ENCODE assay signal across 11 cellular contexts in genomic region chr16:84312783-84313382, GRCh38. TPM values are rescaled to one million over a fixed set of nuclear protein-coding genes. Genes with fewer than 3 reads are reported as not detected.
DNase-seq lines count a peak whose midpoint lies in the region; ATAC-seq and TF ChIP-seq lines count a peak whose summit lies in the region.
"Had no signal": no experiment of that assay in that cellular context is flagged by ENCODE, and none has a peak within 500 bp of the region (broad histone marks: within the 10 kb centered on the region; RNA-seq: fewer than 3 reads in every experiment).

No MANE protein-coding gene starts in this region.

- H3K4me3 ChIP-seq in HUES48 (ENCODE audit: low read depth, low read length) (peak overlapping the region; percentile 55), iPS DF 6.9 (ENCODE audit: low read length) (peak overlapping the region; percentile 25; the same call in 1 of the 2 replicates), sigmoid colon (peak overlapping the region; percentile 16 to 42 (median 22)), BE2C (ENCODE audit: low read depth, low read length) (no peak overlapping the region)
- H3K4me3 ChIP-seq in naive thymus-derived CD4-positive, alpha-beta T cell (ENCODE audit: low read length) = no peak overlapping the region
- H3K4me3 ChIP-seq: SJSA1 had no signal

- peaks cover 0 to 5% (median 0%) of the 10 kb centered on the region in 7 donors for H3K4me1 Mint-ChIP-seq in naive thymus-derived CD4-positive, alpha-beta T cell
- H3K4me1 Mint-ChIP-seq: activated CD4-positive, alpha-beta T cell treated with anti-CD3 and anti-CD28 coated beads, Interleukin-2, amount 10 ng/mL, durations not matched to agents 7 days and 5 days had no signal

- H3K27ac Mint-ChIP-seq in naive thymus-derived CD4-positive, alpha-beta T cell = no peak overlapping the region
- H3K27ac Mint-ChIP-seq: activated CD4-positive, alpha-beta T cell treated with anti-CD3 and anti-CD28 coated beads, Interleukin-2, amount 10 ng/mL, durations not matched to agents 7 days and 5 days had no signal

- H3K27ac ChIP-seq in HUES48 (ENCODE audit: low read depth, low read length) (no peak overlapping the region), iPS DF 6.9 (ENCODE audit: low read length) (no peak overlapping the region), sigmoid colon (peak overlapping the region in 3 of 4 donors; percentile 60 to 67 (median 62))
- H3K27ac ChIP-seq in naive thymus-derived CD4-positive, alpha-beta T cell (ENCODE audit: low read depth, low read length) = no peak overlapping the region
- H3K27ac ChIP-seq: SJSA1 had no signal

- TF ChIP-seq EP300 in sigmoid colon (IDR thresholded peaks at IDR 0.05) = no peak

- no peak overlapping the region for H3K9ac ChIP-seq in HUES48 (ENCODE audit: low read depth, low read length)

- no peak for ATAC-seq in naive thymus-derived CD4-positive, alpha-beta T cell

- WGBS in iPS DF 6.9 (ENCODE audit: insufficient coverage, insufficient read length) = no CpG with 5 or more reads among the region's 55 CpGs
- 6 to 12% methylated on average over 55 of the region's 55 CpGs for WGBS in sigmoid colon, 2 donors

- peaks cover 0 to 3% (median 0%) of the 10 kb centered on the region in 5 donors for H3K36me3 Mint-ChIP-seq in naive thymus-derived CD4-positive, alpha-beta T cell

- no peaks in the 10 kb centered on the region for H3K36me3 ChIP-seq in HUES48 (ENCODE audit: control insufficient read depth, insufficient read depth, low read length)
- H3K36me3 ChIP-seq in iPS DF 6.9 (ENCODE audit: control insufficient read depth, insufficient read depth, low read length) = no peaks in the 10 kb centered on the region
- no peaks in the 10 kb centered on the region for H3K36me3 ChIP-seq in sigmoid colon
- no peaks in the 10 kb centered on the region for H3K36me3 ChIP-seq in BE2C
- H3K36me3 ChIP-seq in naive thymus-derived CD4-positive, alpha-beta T cell (ENCODE audit: control insufficient read depth in 2 of 3, insufficient read depth in 3 of 3, low read length in 3 of 3) = no peaks in the 10 kb centered on the region

- TF ChIP-seq CTCF in sigmoid colon (IDR thresholded peaks at IDR 0.05) = no peak
- no peak for TF ChIP-seq CTCF in BE2C (IDR thresholded peaks at IDR 0.05; ENCODE audit: low read depth, low read length)

- intact Hi-C loops in sigmoid colon (cut with DNase I) = loop anchor here (10.0 kb wide), 1 partner anchor 302 kb away; the partner anchor contains the start of gene COTL1
- intact Hi-C loops in naive thymus-derived CD4-positive, alpha-beta T cell (cut with micrococcal nuclease) = no loop called here

- POLR2A ChIA-PET in naive thymus-derived CD4-positive, alpha-beta T cell (lab: Charles Lee) = no interaction called here

- no peak for TF ChIP-seq POLR2A in sigmoid colon (IDR thresholded peaks at IDR 0.05)

- peaks cover 17 to 48% (median 40%) of the 10 kb centered on the region in 5 donors for H3K27me3 Mint-ChIP-seq in naive thymus-derived CD4-positive, alpha-beta T cell

- no peaks in the 10 kb centered on the region for H3K4me1 ChIP-seq in HUES48 (ENCODE audit: control insufficient read depth, insufficient read depth, low read length)
- H3K4me1 ChIP-seq in iPS DF 6.9 (ENCODE audit: control insufficient read depth, insufficient read depth, low read length) = no peaks in the 10 kb centered on the region
- H3K4me1 ChIP-seq in sigmoid colon = peaks cover 0 to 23% (median 20%) of the 10 kb centered on the region in 4 donors
- H3K4me1 ChIP-seq in BE2C = no peaks in the 10 kb centered on the region
- no peaks in the 10 kb centered on the region for H3K4me1 ChIP-seq in naive thymus-derived CD4-positive, alpha-beta T cell (ENCODE audit: control insufficient read depth in 2 of 2, insufficient read depth in 2 of 2, low read length in 2 of 2)
- H3K4me1 ChIP-seq: SJSA1 had no signal

- DNase-seq in NCI-H69 (lab: John Stamatoyannopoulos, UW) (peak; percentile 88), iPS DF 6.9 (ENCODE audit: low read depth, low spot score) (no peak), sigmoid colon (peak; percentile 65), BE2C (no peak)
- no peak for DNase-seq in effector CD8-positive, alpha-beta T cell (lab: John Stamatoyannopoulos, UW)
- no peak for DNase-seq in naive thymus-derived CD4-positive, alpha-beta T cell
- DNase-seq: activated CD4-positive, alpha-beta T cell treated with anti-CD3 and anti-CD28 coated beads, Interleukin-2, amount 10 ng/mL, durations not matched to agents 7 days and 5 days; activated gamma-delta T cell; foreskin fibroblast had no signal

- CTCF ChIA-PET in naive thymus-derived CD4-positive, alpha-beta T cell (lab: Charles Lee) = no interaction called here

- H3K4me3 Mint-ChIP-seq in naive thymus-derived CD4-positive, alpha-beta T cell = no peak overlapping the region
- H3K4me3 Mint-ChIP-seq: activated CD4-positive, alpha-beta T cell treated with anti-CD3 and anti-CD28 coated beads, Interleukin-2, amount 10 ng/mL, durations not matched to agents 7 days and 5 days had no signal

- H3K9me3 Mint-ChIP-seq in naive thymus-derived CD4-positive, alpha-beta T cell = peaks cover 0 to 8% (median 3%) of the 10 kb centered on the region in 11 donors

- H3K9me3 ChIP-seq in HUES48 (ENCODE audit: control insufficient read depth, insufficient read depth, low read length) = no peaks in the 10 kb centered on the region
- no peaks in the 10 kb centered on the region for H3K9me3 ChIP-seq in iPS DF 6.9 (ENCODE audit: control insufficient read depth, insufficient read depth, low read length)
- H3K9me3 ChIP-seq in sigmoid colon = no peaks in the 10 kb centered on the region
- no peaks in the 10 kb centered on the region for H3K9me3 ChIP-seq in BE2C
- H3K9me3 ChIP-seq in naive thymus-derived CD4-positive, alpha-beta T cell (ENCODE audit: control insufficient read depth in 2 of 3, low read length in 3 of 3) = peaks cover 0 to 4% (median 0%) of the 10 kb centered on the region in 3 experiments

- H3K27me3 ChIP-seq in HUES48 (ENCODE audit: control insufficient read depth, insufficient read depth, low read length) = peaks cover 4% of the 10 kb centered on the region; the same call in 1 of the 2 replicates
- no peaks in the 10 kb centered on the region for H3K27me3 ChIP-seq in iPS DF 6.9 (ENCODE audit: control insufficient read depth, insufficient read depth, low read length)
- no peaks in the 10 kb centered on the region for H3K27me3 ChIP-seq in sigmoid colon
- peaks cover 31% of the 10 kb centered on the region for H3K27me3 ChIP-seq in BE2C
- H3K27me3 ChIP-seq in naive thymus-derived CD4-positive, alpha-beta T cell (ENCODE audit: control insufficient read depth in 2 of 2, insufficient read depth in 2 of 2, low read length in 2 of 2) = no peaks in the 10 kb centered on the region
- H3K27me3 ChIP-seq: SJSA1 had no signal

RNA-seq across cellular contexts. Expression of gene WFDC1, which starts 18.2 kb away (rescaled TPM):
- 100 to 1,000 TPM in 2 of 4 donors, 10 to 100 TPM in 2; 15.3 to 173 (median 103) TPM for total RNA-seq in sigmoid colon
- polyA plus RNA-seq in sigmoid colon = 1 to 10 TPM; 3.0 to 6.6 (median 3.7) TPM
- polyA plus RNA-seq in BE2C (2012; ENCODE audit: insufficient read depth, insufficient read length, low read depth) = 0.34 TPM
- not detected for total RNA-seq in naive thymus-derived CD4-positive, alpha-beta T cell
- not detected for polyA plus RNA-seq in naive thymus-derived CD4-positive, alpha-beta T cell
- total RNA-seq: activated CD4-positive, alpha-beta T cell treated with anti-CD3 and anti-CD28 coated beads, Interleukin-2, amount 10 ng/mL, durations not matched to agents 7 days and 5 days had no signal

RNA-seq across cellular contexts. Expression of gene ATP2C2, which starts 55.5 kb away (rescaled TPM):
- total RNA-seq in sigmoid colon = 1 to 10 TPM in 2 of 4 donors, not detected in 2; 2.5 to 2.8 TPM
- 10 to 100 TPM in 1 of 3 donors, 1 to 10 TPM in 2; 7.2 to 60.7 (median 9.0) TPM for polyA plus RNA-seq in sigmoid colon
- polyA plus RNA-seq in BE2C (2012; ENCODE audit: insufficient read depth, insufficient read length, low read depth) = not detected
- not detected for total RNA-seq in naive thymus-derived CD4-positive, alpha-beta T cell
- under 1 TPM in 1 of 2 donors, not detected in 1; 0.20 TPM for polyA plus RNA-seq in naive thymus-derived CD4-positive, alpha-beta T cell
- total RNA-seq: activated CD4-positive, alpha-beta T cell treated with anti-CD3 and anti-CD28 coated beads, Interleukin-2, amount 10 ng/mL, durations not matched to agents 7 days and 5 days; SJSA1 had no signal

Comparison
In these comparisons a context has a peak if more than half of its experiments do, and no peak if none do; other contexts are left out.
1. H3K27ac ChIP-seq: peak in sigmoid colon (3 of 4); none in HUES48 (single experiment), iPS DF 6.9 (single experiment) and naive thymus-derived CD4-positive, alpha-beta T cell (single experiment).
2. H3K4me3 ChIP-seq: peak in HUES48 (single experiment), iPS DF 6.9 (single experiment) and sigmoid colon (4 of 4); none in BE2C (single experiment) and naive thymus-derived CD4-positive, alpha-beta T cell (single experiment).
3. DNase-seq: peak in NCI-H69 (single experiment) and sigmoid colon (single experiment); none in iPS DF 6.9 (single experiment), BE2C (single experiment), effector CD8-positive, alpha-beta T cell (single experiment) and naive thymus-derived CD4-positive, alpha-beta T cell (0 of 9).
4. RNA of gene WFDC1, which starts 18.2 kb away (total RNA-seq): 15.3 to 173 TPM in sigmoid colon; not detected in naive thymus-derived CD4-positive, alpha-beta T cell; every median in the first group is over 10 times any median in the second.